Comparison of ENCODE assay signal across 9 cellular contexts in the genomic region with DNA sequence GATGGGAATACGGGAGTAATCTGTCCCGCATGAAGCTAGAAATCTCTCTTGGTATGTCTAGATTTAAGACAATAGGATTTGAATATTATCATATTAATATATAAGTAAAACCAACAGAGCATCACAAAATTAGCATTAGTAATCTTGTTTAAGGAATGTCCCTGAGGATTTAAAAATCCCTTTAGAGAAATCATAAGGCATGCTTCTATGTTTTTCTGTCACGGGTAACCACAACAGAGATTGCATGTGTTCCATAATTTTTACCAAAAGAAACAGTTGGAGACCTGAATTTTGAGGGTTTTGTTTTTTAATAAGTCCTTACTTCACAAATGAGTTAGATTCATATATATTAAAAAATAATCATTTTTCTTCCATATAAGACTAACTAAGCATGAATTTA.
"Had no signal": no experiment of that assay in that cellular context is flagged by ENCODE, and none has a peak within 500 bp of the region (broad histone marks: within the 10 kb centered on the region; RNA-seq: fewer than 3 reads in every experiment).

No MANE protein-coding gene starts in this region.

- H3K9me3 ChIP-seq: HAP-1 had no signal

- H3K36me3 ChIP-seq: HAP-1 had no signal

- DNase-seq: GM23248, GOT3, H7, HFFc6, KBM-7 had no signal

- H3K4me1 ChIP-seq: HAP-1 had no signal

- H3K27ac ChIP-seq: GM23248, HL-60 had no signal

- FAIRE-seq: HepG2 had no signal

- H3K4me3 ChIP-seq: GM23248, HAP-1 had no signal

- H3K9ac ChIP-seq: GM23248 had no signal

- H2AFZ ChIP-seq: GM23248 had no signal

- ATAC-seq: HCT116, HepG2 had no signal
